Comparison of ENCODE assay signal across 1 cellular context in genomic region chr15:47431501-47431900, GRCh38.
TF ChIP-seq lines count a peak whose summit lies in the region.

No MANE protein-coding gene starts in this region.

TF ChIP-seq in WTC11, 78 proteins besides CTCF, POLR2A, EP300 and RAD21 (continued from another document):
- no peak for TF ChIP-seq AR (CRISPR knock-in tag; IDR thresholded peaks at IDR 0.05)
- no peak for TF ChIP-seq MYBL2 (CRISPR knock-in tag; IDR thresholded peaks at IDR 0.05)
- TF ChIP-seq GTF2I (CRISPR knock-in tag; conservative IDR thresholded peaks at IDR 0.05), result no peak
- no peak for TF ChIP-seq ATF3 (CRISPR knock-in tag; conservative IDR thresholded peaks at IDR 0.05)
- TF ChIP-seq ZNF512 (CRISPR knock-in tag; IDR thresholded peaks at IDR 0.05; ENCODE audit: borderline replicate concordance), result no peak
- no peak for TF ChIP-seq ZBTB43 (CRISPR knock-in tag; IDR thresholded peaks at IDR 0.05)
